In genomic region chr21:33828083-33828482, GRCh38 we compare ENCODE assay signal across 28 cellular contexts.
DNase-seq lines count a peak whose midpoint lies in the region; ATAC-seq, FAIRE-seq and TF ChIP-seq lines count a peak whose summit lies in the region.
"Had no signal": no experiment of that assay in that cellular context is flagged by ENCODE, and none has a peak within 500 bp of the region (broad histone marks: within the 10 kb centered on the region; RNA-seq: fewer than 3 reads in every experiment).

No MANE protein-coding gene starts in this region.

- H2AFZ ChIP-seq in osteoblast (ENCODE audit: low read length), result no peak overlapping the region

- CTCF ChIA-PET in CD4-positive, alpha-beta memory T cell (lab: Charles Lee; ENCODE audit: partially characterized antibody), result no interaction called here

- POLR2A ChIA-PET in CD4-positive, alpha-beta memory T cell (lab: Charles Lee; ENCODE audit: partially characterized antibody), result no interaction called here

- no peak overlapping the region for H3K27ac ChIP-seq in osteoblast (ENCODE audit: low read depth, low read length)
- no peak overlapping the region for H3K27ac ChIP-seq in CD4-positive, alpha-beta memory T cell (ENCODE audit: low read depth, low read length)
- H3K27ac ChIP-seq: 22Rv1, KMS-11 had no signal

- TF ChIP-seq CTCF in osteoblast (IDR thresholded peaks at IDR 0.05; ENCODE audit: extremely low read depth, low read depth, low read length) (no peak), D721Med (IDR thresholded peaks at IDR 0.05; ENCODE audit: insufficient read depth, missing control alignments) (no peak)

- no peak overlapping the region for H3K27ac Mint-ChIP-seq in CD4-positive, alpha-beta memory T cell
- H3K27ac Mint-ChIP-seq: B cell; effector memory CD8-positive, alpha-beta T cell; stimulated activated memory B cell treated with anti-CD40 and anti-IgM and Interleukin-4, amounts not matched to agents 10 μg/mL and 1 μg/mL and 100 μg/mL, for 72 hours had no signal

- no peaks in the 10 kb centered on the region for H3K27me3 ChIP-seq in osteoblast (ENCODE audit: insufficient read depth, low read length)
- H3K27me3 ChIP-seq in CD4-positive, alpha-beta memory T cell (ENCODE audit: insufficient read depth, low read length), result no peaks in the 10 kb centered on the region
- H3K27me3 ChIP-seq: tibial nerve had no signal

- peaks cover 10% of the 10 kb centered on the region for H4K20me1 ChIP-seq in osteoblast (ENCODE audit: insufficient read depth, low read length)

- peaks cover 34% of the 10 kb centered on the region for H3K4me1 ChIP-seq in osteoblast (ENCODE audit: insufficient read depth, low read length)
- no peaks in the 10 kb centered on the region for H3K4me1 ChIP-seq in CD4-positive, alpha-beta memory T cell (ENCODE audit: insufficient read depth, low read length)

- no peak for FAIRE-seq in D721Med (lab: Jason Lieb, UNC)
- FAIRE-seq: GM12892, TTC549 had no signal

- H3K4me3 ChIP-seq in osteoblast (ENCODE audit: insufficient read depth, low read length), result no peak overlapping the region
- no peak overlapping the region for H3K4me3 ChIP-seq in CD4-positive, alpha-beta memory T cell (ENCODE audit: low read length in 2 of 2)
- H3K4me3 ChIP-seq: tibial nerve had no signal

- H3K4me3 Mint-ChIP-seq in CD4-positive, alpha-beta memory T cell, result no peak overlapping the region
- H3K4me3 Mint-ChIP-seq: B cell; central memory CD8-positive, alpha-beta T cell; effector memory CD8-positive, alpha-beta T cell; stimulated activated memory B cell treated with anti-CD40 and anti-IgM and Interleukin-4, amounts not matched to agents 10 μg/mL and 1 μg/mL and 100 μg/mL, for 72 hours had no signal

- H3K4me2 ChIP-seq in osteoblast (ENCODE audit: insufficient read depth, low read length), result peak overlapping the region; percentile 31
- H3K4me2 ChIP-seq: KMS-11 had no signal

- ATAC-seq in Right ventricle myocardium inferior (peak; percentile 78), GM18511 (IDR thresholded peaks at IDR 0.05; ENCODE audit: unreplicated experiment) (no peak), HG03139 (IDR thresholded peaks at IDR 0.05; ENCODE audit: unreplicated experiment) (no peak)
- ATAC-seq: effector memory CD8-positive, alpha-beta T cell; esophagus mucosa; HCT116; PC-3; stimulated activated memory B cell treated with anti-CD40 and anti-IgM and Interleukin-4, amounts not matched to agents 10 μg/mL and 1 μg/mL and 100 μg/mL, for 72 hours had no signal

- H3K36me3 Mint-ChIP-seq in CD4-positive, alpha-beta memory T cell, result peaks cover 3 to 13% of the 10 kb centered on the region in 2 donors

- H3K27me3 Mint-ChIP-seq in CD4-positive, alpha-beta memory T cell, result peaks cover 0 to 2% of the 10 kb centered on the region in 2 donors
- H3K27me3 Mint-ChIP-seq: effector memory CD8-positive, alpha-beta T cell had no signal

- H3K4me1 Mint-ChIP-seq in CD4-positive, alpha-beta memory T cell, result no peaks in the 10 kb centered on the region
- H3K4me1 Mint-ChIP-seq: B cell; central memory CD8-positive, alpha-beta T cell; stimulated activated memory B cell treated with anti-CD40 and anti-IgM and Interleukin-4, amounts not matched to agents 10 μg/mL and 1 μg/mL and 100 μg/mL, for 72 hours had no signal

- no peaks in the 10 kb centered on the region for H3K9me3 ChIP-seq in osteoblast (ENCODE audit: low read depth, low read length)
- no peaks in the 10 kb centered on the region for H3K9me3 ChIP-seq in CD4-positive, alpha-beta memory T cell (ENCODE audit: control insufficient read depth in 1 of 2, low read length in 2 of 2)
- H3K9me3 ChIP-seq: tibial nerve had no signal

- no peaks in the 10 kb centered on the region for H3K79me2 ChIP-seq in osteoblast (ENCODE audit: insufficient read depth, low read length)

- peaks cover 0 to 6% (median 0%) of the 10 kb centered on the region in 8 donors for H3K9me3 Mint-ChIP-seq in CD4-positive, alpha-beta memory T cell
- H3K9me3 Mint-ChIP-seq: central memory CD8-positive, alpha-beta T cell; effector memory CD8-positive, alpha-beta T cell had no signal

- intact Hi-C loops in Right ventricle myocardium inferior (cut with DNase I), result no loop called here
- intact Hi-C loops in cardiac septum (cut with DNase I), result no loop called here
- intact Hi-C loops in CD4-positive, alpha-beta memory T cell (cut with micrococcal nuclease), result no loop called here

- DNase-seq in Right ventricle myocardium inferior (ENCODE audit: missing footprints) (no peak), cardiac septum (ENCODE audit: low spot score) (no peak), fibroblast of gingiva (ENCODE audit: low read depth) (peak; percentile 64), osteoblast (ENCODE audit: insufficient read length, low spot score, missing footprints) (no peak), D721Med (ENCODE audit: insufficient read length, low spot score) (no peak)
- no peak for DNase-seq in CD4-positive, alpha-beta memory T cell
- DNase-seq: activated CD4-positive, CD25-positive, alpha-beta regulatory T cell treated with anti-CD3 and anti-CD28 coated beads, Interleukin-2, amount 50 U/mL, for 72 hours; activated T-cell treated with anti-CD3 and anti-CD28 coated beads, Interleukin-2, amount 50 U/mL, for 1 hour; DND-41; effector memory CD8-positive, alpha-beta T cell; NCI-H1048; NCI-H1930; NCI-H226; PC-3; SIG-M5; stimulated activated CD4-positive, alpha-beta T cell treated with anti-CD3 and anti-CD28 coated beads, Interleukin-2, amount 100 ng/mL, for 24 hours had no signal

- peaks cover 34% of the 10 kb centered on the region for H3K36me3 ChIP-seq in osteoblast (ENCODE audit: insufficient read depth, low read length)
- H3K36me3 ChIP-seq in CD4-positive, alpha-beta memory T cell (ENCODE audit: insufficient read depth, low read length), result no peaks in the 10 kb centered on the region
